Comparison of ENCODE assay signal across 8 cellular contexts in genomic region chr1:6497867-6498575, GRCh38. TPM values are rescaled to one million over a fixed set of nuclear protein-coding genes. Genes with fewer than 3 reads are reported as not detected.
DNase-seq lines count a peak whose midpoint lies in the region; ATAC-seq and TF ChIP-seq lines count a peak whose summit lies in the region.

No MANE protein-coding gene starts in this region.

- H3K27ac Mint-ChIP-seq in T-helper 17 cell = peak overlapping the region; percentile 47

- H3K27me3 Mint-ChIP-seq in T-helper 17 cell = peaks cover 4% of the 10 kb centered on the region

- no peak for ATAC-seq in T-helper 17 cell
- no peak for ATAC-seq in gastrocnemius medialis

- H3K4me3 ChIP-seq in H7 (ENCODE audit: insufficient read depth, low read depth, low read length) (peak overlapping the region; percentile 60), fibroblast of villous mesenchyme (ENCODE audit: low read depth, low read length) (peak overlapping the region; percentile 69), gastrocnemius medialis (peak overlapping the region; percentile 50 to 61 (median 56))

- peak overlapping the region; percentile 82 for H3K4me3 Mint-ChIP-seq in T-helper 17 cell

- peaks cover 16 to 28% of the 10 kb centered on the region in 2 donors for H3K4me1 ChIP-seq in gastrocnemius medialis

- H3K27ac ChIP-seq in gastrocnemius medialis = no peak overlapping the region

- H3K9me3 ChIP-seq in T-helper 17 cell (ENCODE audit: control insufficient read depth, low read length, poor library complexity, severe bottlenecking) = no peaks in the 10 kb centered on the region
- H3K9me3 ChIP-seq in gastrocnemius medialis = no peaks in the 10 kb centered on the region

- H3K4me1 Mint-ChIP-seq in T-helper 17 cell = peaks cover 16% of the 10 kb centered on the region

- intact Hi-C loops in gastrocnemius medialis (cut with DNase I; ENCODE audit: low total_unique reads) = no loop called here

- H3K36me3 Mint-ChIP-seq in T-helper 17 cell (ENCODE audit: low read depth) = no peaks in the 10 kb centered on the region

- H3K36me3 ChIP-seq in H7 (replicated peaks; ENCODE audit: control insufficient read depth, insufficient read depth, low read length) (no peaks in the 10 kb centered on the region), gastrocnemius medialis (no peaks in the 10 kb centered on the region)

- DNase-seq in H7 (no peak), T-helper 17 cell (no peak), fibroblast of villous mesenchyme (ENCODE audit: low read depth) (no peak), gastrocnemius medialis (no peak), retina (no peak), NCI-H1092 treated with DMSO at 0.1 percent for 48 hours (lab: John Stamatoyannopoulos, UW) (no peak), C1 segment of cervical spinal cord (lab: John Stamatoyannopoulos, UW) (no peak)
- DNase-seq in activated CD4-positive, CD25-positive, alpha-beta regulatory T cell treated with anti-CD3 and anti-CD28 coated beads, Interleukin-2, amount 50 U/mL, for 72 hours = no peak

- TF ChIP-seq POLR2A in gastrocnemius medialis (IDR thresholded peaks at IDR 0.05) = no peak

- in situ Hi-C loops in gastrocnemius medialis (cut with MboI; ENCODE audit: low sequenced_read_pairs in 4 of 4) = loop anchor here in 1 of 4 donors (25.0 kb wide), 1 partner anchor 139 kb away; no protein-coding TSS in a partner anchor

- TF ChIP-seq CTCF in fibroblast of villous mesenchyme (IDR thresholded peaks at IDR 0.05; ENCODE audit: insufficient read depth, low read depth, low read length) = no peak
- no peak for TF ChIP-seq CTCF in gastrocnemius medialis (IDR thresholded peaks at IDR 0.05 in 4 of 5, conservative IDR thresholded peaks at IDR 0.05 in 1 of 5)

- H3K27me3 ChIP-seq in H7 (ENCODE audit: control insufficient read depth, insufficient read depth, low read length) (peaks cover 30% of the 10 kb centered on the region), gastrocnemius medialis (peaks cover 0 to 11% (median 9%) of the 10 kb centered on the region in 3 donors)

RNA-seq across cellular contexts. Expression of gene PLEKHG5, which starts 6.6 kb away (rescaled TPM):
- total RNA-seq in H7 (2014; rRNA removed; shearing (Covaris generic)) = 17.2 and 27.4 TPM in 2 replicates
- 10 to 100 TPM; 10.8 to 12.8 TPM for total RNA-seq in T-helper 17 cell
- total RNA-seq in fibroblast of villous mesenchyme = 7.4 and 11.2 TPM in 2 replicates
- total RNA-seq in gastrocnemius medialis = 1 to 10 TPM; 1.2 to 2.3 (median 1.6) TPM

RNA-seq across cellular contexts. Expression of gene TNFRSF25, which starts 32.0 kb away (rescaled TPM):
- 5.4 and 15.7 TPM in 2 replicates for total RNA-seq in H7 (2014; rRNA removed; shearing (Covaris generic))
- 100 to 1,000 TPM; 393 to 433 TPM for total RNA-seq in T-helper 17 cell
- total RNA-seq in fibroblast of villous mesenchyme = 2.9 and 3.9 TPM in 2 replicates
- total RNA-seq in gastrocnemius medialis = 1 to 10 TPM; 1.0 to 4.2 (median 2.7) TPM

RNA-seq across cellular contexts. Expression of gene NOL9, which starts 56.3 kb away (rescaled TPM):
- total RNA-seq in H7 (2014; rRNA removed; shearing (Covaris generic)) = 32.7 and 37.2 TPM in 2 replicates
- total RNA-seq in T-helper 17 cell (10 to 100 TPM; 62.3 to 77.7 TPM), fibroblast of villous mesenchyme (30.9 and 39.3 TPM in 2 replicates), gastrocnemius medialis (10 to 100 TPM; 13.6 to 33.0 (median 21.9) TPM)

RNA-seq across cellular contexts. Expression of gene TAS1R1, which starts 57.1 kb away (rescaled TPM):
- total RNA-seq in H7 (2014; rRNA removed; shearing (Covaris generic)) = 0.10 and 0.15 TPM in 2 replicates
- total RNA-seq in T-helper 17 cell (not detected), fibroblast of villous mesenchyme (under 0.01 TPM in 1 of 2 replicates, not detected in the other), gastrocnemius medialis (not detected)

Comparison
In these comparisons a context has a peak if more than half of its experiments do, and no peak if none do; other contexts are left out.
1. RNA of gene TNFRSF25, which starts 32.0 kb away (total RNA-seq): 393 to 433 TPM in T-helper 17 cell; 5.4 to 15.7 TPM in H7, 2.9 to 3.9 TPM in fibroblast of villous mesenchyme and 1.0 to 4.2 TPM in gastrocnemius medialis; every median in the first group is over 10 times any median in the second.
2. Peak in every context shown above with its lines, with median percentiles within 50 percentile points of each other: H3K4me3 ChIP-seq.